Comparison of ENCODE assay signal across 8 cellular contexts in the genomic region with DNA sequence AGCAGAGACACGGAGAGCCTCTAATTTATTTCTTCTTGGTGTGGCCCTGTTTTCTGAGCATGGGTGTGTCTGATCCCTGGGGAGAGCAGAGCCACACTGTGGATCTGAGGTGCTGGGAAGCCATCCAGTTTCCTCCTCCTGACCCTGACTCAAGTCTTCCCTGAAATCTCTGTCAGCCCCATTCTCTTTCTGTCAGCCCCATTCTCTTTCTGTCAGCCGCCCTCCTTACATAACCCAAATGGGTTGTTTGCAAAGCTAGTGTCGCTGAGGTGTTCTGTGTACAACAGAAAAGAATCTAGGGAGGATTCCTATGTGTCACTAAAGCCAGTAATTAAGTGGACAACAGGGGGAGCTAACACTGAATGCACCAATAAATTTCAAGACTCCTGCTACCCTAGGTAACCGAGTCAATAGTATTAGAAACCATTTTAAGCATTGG. TPM values are rescaled to one million over a fixed set of nuclear protein-coding genes. Genes with fewer than 3 reads are reported as not detected.
A peak's percentile ranks its signal among the peaks of the same experiment; 100 is the strongest.
DNase-seq lines count a peak whose midpoint lies in the region; ATAC-seq and TF ChIP-seq lines count a peak whose summit lies in the region.
"Had no signal": no experiment of that assay in that cellular context is flagged by ENCODE, and none has a peak within 500 bp of the region (broad histone marks: within the 10 kb centered on the region; RNA-seq: fewer than 3 reads in every experiment).

No MANE protein-coding gene starts in this region.

- TF ChIP-seq POLR2A in erythroblast (IDR thresholded peaks at IDR 0.05; ENCODE audit: low read length): no peak

- no peak for ATAC-seq in GM18858 (IDR thresholded peaks at IDR 0.05; ENCODE audit: unreplicated experiment)

- H3K9me3 Mint-ChIP-seq in progenitor cell of endocrine pancreas (ENCODE audit: low read depth): peaks cover 3% of the 10 kb centered on the region

- peak; percentile 22; the same call in 1 of the 2 replicates for TF ChIP-seq CTCF in GM12874 (IDR thresholded peaks at IDR 0.05; ENCODE audit: insufficient read depth, low read depth, low read length)
- peak; percentile 21 for TF ChIP-seq CTCF in progenitor cell of endocrine pancreas (IDR thresholded peaks at IDR 0.05; ENCODE audit: unreplicated experiment)

- H3K4me3 Mint-ChIP-seq in progenitor cell of endocrine pancreas (ENCODE audit: low read depth): no peak overlapping the region

- H3K27me3 Mint-ChIP-seq in progenitor cell of endocrine pancreas: no peaks in the 10 kb centered on the region

- peak; percentile 13 for DNase-seq in MV-4-11 (lab: John Stamatoyannopoulos, UW)
- DNase-seq in erythroblast (lab: John Stamatoyannopoulos, UW): peak; percentile 40 to 56
- no peak for DNase-seq in progenitor cell of endocrine pancreas (ENCODE audit: low spot score, unreplicated experiment)
- no peak for DNase-seq in activated naive CD4-positive, alpha-beta T cell treated with Interleukin-2 at 50 U/mL for 16 hours
- DNase-seq in posterior vena cava (ENCODE audit: low spot score): no peak
- DNase-seq: activated T-cell treated with anti-CD3 and anti-CD28 coated beads, Interleukin-2, amount 50 U/mL, for 48 hours had no signal

- H3K4me1 Mint-ChIP-seq in progenitor cell of endocrine pancreas (ENCODE audit: low read depth): peaks cover 41% of the 10 kb centered on the region

- H3K27ac Mint-ChIP-seq in progenitor cell of endocrine pancreas: no peak overlapping the region

- H3K36me3 Mint-ChIP-seq in progenitor cell of endocrine pancreas (ENCODE audit: insufficient read depth): peaks cover 1% of the 10 kb centered on the region

- intact Hi-C loops in posterior vena cava (cut with DNase I): loop anchor here in 1 of 2 donors (1.0 to 10.0 kb wide), 2 partner anchors 29 to 82 kb away; no protein-coding TSS in a partner anchor

RNA-seq across cellular contexts. Expression of a gene that starts 50.2 kb away (rescaled TPM):
- total RNA-seq in progenitor cell of endocrine pancreas (17.9 and 18.3 TPM in 2 replicates), posterior vena cava (10 to 100 TPM; 22.5 to 31.4 TPM)

Comparison
In these comparisons a context has a peak if more than half of its experiments do, and no peak if none do; other contexts are left out.
1. DNase-seq: peak in MV-4-11 (single experiment) and erythroblast (2 of 2); none in progenitor cell of endocrine pancreas (single experiment), activated naive CD4-positive, alpha-beta T cell treated with Interleukin-2 at 50 U/mL for 16 hours (single experiment) and posterior vena cava (single experiment).